Comparison of ENCODE assay signal across 1 cellular context in the genomic region with DNA sequence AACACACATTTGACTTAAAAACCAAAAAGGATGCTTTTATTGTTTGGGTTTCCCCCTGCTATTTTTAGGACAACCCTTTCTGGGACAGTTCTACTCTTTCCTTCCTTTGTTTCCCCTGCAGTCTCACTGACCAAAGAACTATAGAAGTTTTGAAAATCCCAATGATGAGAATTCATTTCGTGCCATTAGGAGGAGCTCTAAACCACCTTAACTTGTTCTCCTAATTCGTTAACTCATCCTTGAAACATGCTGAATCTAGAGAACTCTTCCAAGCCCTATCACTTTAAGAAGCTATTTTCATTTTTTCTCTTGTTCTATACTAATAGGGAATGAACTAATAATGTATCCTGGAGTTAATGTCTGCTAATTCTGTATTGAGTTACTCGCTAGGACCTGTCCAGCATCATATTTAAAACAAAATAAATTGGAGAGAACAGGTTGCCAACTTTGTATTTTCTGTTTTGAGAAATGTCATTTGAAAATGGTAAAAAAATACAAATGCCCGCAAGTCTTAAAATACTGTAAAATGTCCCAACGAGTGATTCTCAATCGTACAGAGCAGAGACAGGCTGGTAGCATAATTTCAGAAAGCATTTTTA.
TF ChIP-seq lines count a peak whose summit lies in the region.

No MANE protein-coding gene starts in this region.

TF ChIP-seq in IMR-90, 13 proteins besides CTCF, POLR2A, EP300 and RAD21 (continued from another document):
- TF ChIP-seq ELK1 (IDR thresholded peaks at IDR 0.05; ENCODE audit: borderline replicate concordance, low read depth, low read length) = no peak
- peak; percentile 78 for TF ChIP-seq SMC3 (IDR thresholded peaks at IDR 0.05; ENCODE audit: low read depth, low read length)
